Comparison of ENCODE assay signal across 14 cellular contexts in the genomic region with DNA sequence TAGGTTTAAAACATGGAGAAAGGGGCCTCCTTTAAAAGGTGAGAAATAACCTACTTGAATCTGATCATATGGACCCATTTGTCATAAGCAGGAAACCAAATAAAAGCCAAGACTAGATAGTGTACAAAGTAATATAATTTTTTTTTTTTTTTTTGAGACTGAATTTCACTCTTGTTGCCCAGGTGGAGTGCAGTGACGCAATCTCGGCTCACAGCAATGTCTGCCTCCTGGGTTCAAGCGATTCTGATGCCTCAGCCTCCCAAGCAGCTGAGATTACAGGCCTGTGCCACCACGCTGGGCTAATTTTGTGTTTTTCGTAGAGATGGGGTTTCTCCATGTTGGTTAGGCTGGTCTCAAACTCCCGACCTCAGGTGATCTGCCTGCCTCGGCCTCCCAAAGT.
"Had no signal": no experiment of that assay in that cellular context is flagged by ENCODE, and none has a peak within 500 bp of the region (broad histone marks: within the 10 kb centered on the region; RNA-seq: fewer than 3 reads in every experiment).

No MANE protein-coding gene starts in this region.

- H3K4me3 ChIP-seq: ascending aorta, left lung, right atrium auricular region had no signal

- DNase-seq: activated CD4-positive, alpha-beta T cell treated with anti-CD3 and anti-CD28 coated beads, Interleukin-2, amount 50 U/mL, for 4 hours; activated gamma-delta T cell; effector CD8-positive, alpha-beta T cell; foreskin melanocyte; left lung; stimulated activated CD4-positive, alpha-beta T cell treated with anti-CD3 and anti-CD28 coated beads, Interleukin-2, amount 100 ng/mL, for 24 hours; stimulated activated naive CD8-positive, alpha-beta T cell treated with anti-CD3 and anti-CD28 coated beads, Interleukin-15, Interleukin-2, amounts not matched to agents 100 U/mL and 50 U/mL, for 24 hours; T-helper 2 cell; WERI-Rb-1 had no signal

- H3K36me3 Mint-ChIP-seq: activated naive CD4-positive, alpha-beta T cell treated with anti-CD3 and anti-CD28 coated beads, Interleukin-2, amount 50 U/mL, for 24 hours had no signal

- H3K27ac Mint-ChIP-seq: activated naive CD4-positive, alpha-beta T cell treated with anti-CD3 and anti-CD28 coated beads, Interleukin-2, amount 50 U/mL, for 24 hours had no signal

- ATAC-seq: stimulated activated naive CD8-positive, alpha-beta T cell treated with anti-CD3 and anti-CD28 coated beads, Interleukin-15, Interleukin-2, amounts not matched to agents 100 U/mL and 50 U/mL, for 24 hours had no signal

- H3K9me3 Mint-ChIP-seq: activated naive CD4-positive, alpha-beta T cell treated with anti-CD3 and anti-CD28 coated beads, Interleukin-2, amount 50 U/mL, for 24 hours had no signal

- H3K4me3 Mint-ChIP-seq: activated naive CD4-positive, alpha-beta T cell treated with anti-CD3 and anti-CD28 coated beads, Interleukin-2, amount 50 U/mL, for 24 hours; neural crest cell had no signal

- H3K27ac ChIP-seq: ascending aorta, left lung, right atrium auricular region, WERI-Rb-1 had no signal

- H3K36me3 ChIP-seq: ascending aorta, left lung, right atrium auricular region, WERI-Rb-1 had no signal

- H3K9me3 ChIP-seq: ascending aorta, left lung, right atrium auricular region had no signal

- H3K27me3 Mint-ChIP-seq: progenitor cell of endocrine pancreas had no signal

- H3K4me1 Mint-ChIP-seq: activated naive CD4-positive, alpha-beta T cell treated with anti-CD3 and anti-CD28 coated beads, Interleukin-2, amount 50 U/mL, for 24 hours had no signal

- H3K27me3 ChIP-seq: ascending aorta, left lung, right atrium auricular region had no signal
